In the genomic region with DNA sequence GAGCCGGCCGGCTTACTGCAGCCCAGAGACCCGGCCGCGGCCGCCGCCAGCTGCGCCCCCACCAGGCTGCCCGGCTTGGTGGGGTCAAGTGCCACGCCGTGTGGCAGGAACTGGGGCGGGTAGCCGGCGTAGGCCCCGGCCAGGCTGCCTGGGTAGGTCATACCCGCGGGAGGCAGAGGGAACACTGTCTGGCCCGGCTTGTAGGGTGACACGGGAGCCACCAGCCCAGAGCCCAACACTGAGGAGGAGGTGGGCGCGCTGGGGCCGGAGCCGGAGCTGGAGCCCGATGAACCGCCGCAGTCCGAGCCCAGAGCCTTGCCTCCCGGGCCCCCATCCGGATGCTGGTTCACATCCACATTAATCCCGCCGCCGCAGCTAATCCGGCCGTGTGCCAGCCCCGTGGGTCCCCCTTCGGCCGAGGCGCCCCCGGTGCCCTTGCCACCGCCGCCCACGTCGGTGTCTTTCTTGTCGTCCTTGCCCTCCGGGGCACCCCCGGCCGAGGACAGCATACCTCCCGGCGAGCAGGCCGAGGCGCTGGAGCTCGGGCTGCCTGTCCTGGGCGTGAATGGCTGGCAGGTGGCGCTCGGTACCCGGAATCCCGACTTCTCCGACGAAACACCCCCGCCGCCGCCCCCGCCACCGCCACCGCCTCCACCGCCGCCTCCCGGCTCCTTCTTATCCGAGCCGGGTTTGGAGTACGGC, we compare ENCODE assay signal across 8 cellular contexts. TPM values are rescaled to one million over a fixed set of nuclear protein-coding genes. Genes with fewer than 3 reads are reported as not detected.
DNase-seq lines count a peak whose midpoint lies in the region; ATAC-seq and TF ChIP-seq lines count a peak whose summit lies in the region.

No MANE protein-coding gene starts in this region.

- H3K4me1 ChIP-seq in duodenal mucosa (ENCODE audit: control insufficient read depth in 1 of 2, insufficient read depth in 2 of 2, low read length in 2 of 2) (peaks cover 15 to 17% of the 10 kb centered on the region in 2 donors), right lobe of liver (peaks cover 0 to 13% (median 2%) of the 10 kb centered on the region in 4 donors), Karpas-422 (ENCODE audit: low read length) (no peaks in the 10 kb centered on the region)

- H3K79me2 ChIP-seq in Karpas-422 (ENCODE audit: low read length), result no peaks in the 10 kb centered on the region

- H3K27ac ChIP-seq in duodenal mucosa (ENCODE audit: low read depth, low read length) (peak overlapping the region; percentile 87), right lobe of liver (peak overlapping the region; percentile 92 to 97 (median 93)), Karpas-422 (ENCODE audit: low read length) (no peak overlapping the region)

- H2AFZ ChIP-seq in Karpas-422 (ENCODE audit: low read length), result no peak overlapping the region

- no peaks in the 10 kb centered on the region for H3K9me3 ChIP-seq in MG63
- H3K9me3 ChIP-seq in duodenal mucosa (ENCODE audit: control insufficient read depth in 1 of 2, low read length in 2 of 2), result no peaks in the 10 kb centered on the region
- H3K9me3 ChIP-seq in right lobe of liver, result no peaks in the 10 kb centered on the region
- no peaks in the 10 kb centered on the region; the same call in 1 of the 2 replicates for H3K9me3 ChIP-seq in Karpas-422 (ENCODE audit: low read length)

- TF ChIP-seq CTCF in WI38 (IDR thresholded peaks at IDR 0.05; ENCODE audit: low read depth, low read length) (peak; percentile 14; the same call in 1 of the 2 replicates), right lobe of liver (IDR thresholded peaks at IDR 0.05) (peak; percentile 29 to 81 (median 72))

- H3K36me3 ChIP-seq in MG63, result peaks cover 26% of the 10 kb centered on the region
- H3K36me3 ChIP-seq in duodenal mucosa (ENCODE audit: control insufficient read depth in 1 of 2, insufficient read depth in 2 of 2, low read length in 2 of 2), result peaks cover 0 to under 1% of the 10 kb centered on the region in 2 donors
- H3K36me3 ChIP-seq in right lobe of liver, result peaks cover 0 to 6% (median 0%) of the 10 kb centered on the region in 4 donors
- H3K36me3 ChIP-seq in Karpas-422 (ENCODE audit: insufficient read depth, low read length), result no peaks in the 10 kb centered on the region

- H3K9ac ChIP-seq in duodenal mucosa (ENCODE audit: low read depth in 1 of 2, low read length in 2 of 2), result peak overlapping the region; percentile 78 to 95
- no peak overlapping the region for H3K9ac ChIP-seq in Karpas-422 (ENCODE audit: low read length)

- H3K27me3 ChIP-seq in MG63 (no peaks in the 10 kb centered on the region), duodenal mucosa (ENCODE audit: control insufficient read depth in 1 of 2, insufficient read depth in 2 of 2, low read length in 2 of 2) (peaks cover 0 to 6% of the 10 kb centered on the region in 2 donors), right lobe of liver (no peaks in the 10 kb centered on the region), Karpas-422 (ENCODE audit: low read length) (no peaks in the 10 kb centered on the region)

- no peaks in the 10 kb centered on the region for H3K9me2 ChIP-seq in Karpas-422 (replicated peaks; ENCODE audit: insufficient read depth, low read length)

- intact Hi-C loops in right lobe of liver (cut with DNase I), result loop anchor here (5.0 to 10.0 kb wide), 6 partner anchors 195 to 1148 kb away; no protein-coding TSS in a partner anchor

- 0% methylated on average over 7 of the region's 71 CpGs for WGBS in right lobe of liver (ENCODE audit: insufficient coverage, low coverage, low lambda C conversion rate, missing lambda C conversion rate)

- H4K20me1 ChIP-seq in Karpas-422 (ENCODE audit: insufficient read depth, low read depth, low read length), result no peaks in the 10 kb centered on the region

- H3K4me2 ChIP-seq in Karpas-422 (ENCODE audit: low read depth, low read length, poor library complexity, severe bottlenecking), result no peak overlapping the region

- peak; percentile 22 to 45 (median 38) for ATAC-seq in right lobe of liver

- DNase-seq in NCI-H446 (lab: John Stamatoyannopoulos, UW) (peak; percentile 27 to 46), NCI-H446 treated with DMSO at 0.1 percent for 48 hours (lab: John Stamatoyannopoulos, UW) (no peak), MG63 (peak; percentile 78), right lobe of liver (peak; percentile 87 to 89 (median 88)), Karpas-422 (no peak)
- peak; percentile 62 for DNase-seq in stimulated activated CD8-positive, alpha-beta memory T cell treated with anti-CD3 and anti-CD28 coated beads, Interleukin-4, amount 100 ng/mL, for 48 hours

- peak overlapping the region; percentile 66 for H3K4me3 ChIP-seq in MG63
- H3K4me3 ChIP-seq in WI38 (ENCODE audit: low read depth, low read length), result peak overlapping the region; percentile 78
- H3K4me3 ChIP-seq in duodenal mucosa (ENCODE audit: low read depth in 1 of 2, low read length in 2 of 2), result peak overlapping the region; percentile 92 to 97
- peak overlapping the region; percentile 86 to 95 (median 92) for H3K4me3 ChIP-seq in right lobe of liver
- H3K4me3 ChIP-seq in Karpas-422 (ENCODE audit: low read length), result no peak overlapping the region

- no peak for TF ChIP-seq POLR2A in right lobe of liver (IDR thresholded peaks at IDR 0.05)

RNA-seq across cellular contexts. Expression of a gene that starts 2.0 kb away (rescaled TPM):
- 6.2 and 8.8 TPM in 2 replicates for total RNA-seq in MG63 (2014; rRNA removed; shearing (Covaris generic); ENCODE audit: low replicate concordance)
- total RNA-seq in right lobe of liver, result 1 to 10 TPM; 2.9 to 7.1 (median 5.4) TPM
- 0.04 TPM in 1 of 2 replicates, not detected in the other for total RNA-seq in Karpas-422 (2014; rRNA removed; shearing (Covaris generic); ENCODE audit: low replicate concordance)

RNA-seq across cellular contexts. Expression of a gene that starts 31.8 kb away (rescaled TPM):
- 1.3 TPM in 1 of 2 replicates, not detected in the other for total RNA-seq in MG63 (2014; rRNA removed; shearing (Covaris generic); ENCODE audit: low replicate concordance)
- 10 to 100 TPM in 5 of 6 experiments, 1 to 10 TPM in 1; 9.9 to 19.9 (median 16.3) TPM for total RNA-seq in right lobe of liver
- total RNA-seq in Karpas-422 (2014; rRNA removed; shearing (Covaris generic); ENCODE audit: low replicate concordance), result not detected in 2 replicates

Comparison
In these comparisons a context has a peak if more than half of its experiments do, and no peak if none do; other contexts are left out.
1. DNase-seq: peak in NCI-H446 (2 of 2), MG63 (single experiment), right lobe of liver (3 of 3) and stimulated activated CD8-positive, alpha-beta memory T cell treated with anti-CD3 and anti-CD28 coated beads, Interleukin-4, amount 100 ng/mL, for 48 hours (single experiment); none in NCI-H446 treated with DMSO at 0.1 percent for 48 hours (single experiment) and Karpas-422 (single experiment).